Comparison of ENCODE assay signal across 2 cellular contexts in the genomic region with DNA sequence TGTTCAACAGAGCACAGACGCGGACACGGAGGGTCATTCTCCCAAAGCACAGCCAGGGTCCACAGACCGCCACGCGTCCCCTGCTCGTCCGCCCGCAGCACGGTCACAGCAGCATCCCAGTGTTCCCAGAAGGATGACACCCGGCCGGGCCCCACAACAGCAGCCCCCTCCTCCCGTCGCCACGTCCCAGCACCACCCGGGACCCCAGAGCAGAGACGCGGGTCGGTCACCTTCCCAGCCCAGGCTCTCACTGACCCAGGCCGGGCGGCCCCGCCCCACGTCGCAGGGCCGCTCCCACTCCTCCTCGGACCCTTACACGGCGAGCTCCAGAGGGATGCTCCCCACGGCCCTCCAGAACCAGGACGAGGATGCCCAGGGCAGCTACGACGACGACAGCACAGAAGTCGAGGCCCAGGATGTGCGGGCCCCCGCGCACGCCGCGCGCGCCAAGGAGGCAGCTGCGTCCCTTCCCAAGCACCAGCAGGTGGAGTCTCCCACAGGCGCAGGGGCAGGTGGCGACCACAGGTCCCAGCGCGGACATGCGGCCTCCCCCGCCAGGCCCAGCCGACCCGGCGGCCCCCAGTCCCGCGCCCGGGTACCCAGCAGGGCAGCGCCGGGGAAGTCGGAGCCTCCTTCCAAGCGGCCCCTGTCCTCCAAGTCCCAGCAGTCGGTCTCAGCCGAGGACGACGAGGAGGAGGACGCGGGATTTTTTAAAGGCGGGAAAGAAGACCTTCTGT.
TF ChIP-seq lines count a peak whose summit lies in the region.

No MANE protein-coding gene starts in this region.

TF ChIP-seq in GM23338, 12 proteins besides CTCF, POLR2A, EP300 and RAD21:
- TF ChIP-seq, protein P1, sequence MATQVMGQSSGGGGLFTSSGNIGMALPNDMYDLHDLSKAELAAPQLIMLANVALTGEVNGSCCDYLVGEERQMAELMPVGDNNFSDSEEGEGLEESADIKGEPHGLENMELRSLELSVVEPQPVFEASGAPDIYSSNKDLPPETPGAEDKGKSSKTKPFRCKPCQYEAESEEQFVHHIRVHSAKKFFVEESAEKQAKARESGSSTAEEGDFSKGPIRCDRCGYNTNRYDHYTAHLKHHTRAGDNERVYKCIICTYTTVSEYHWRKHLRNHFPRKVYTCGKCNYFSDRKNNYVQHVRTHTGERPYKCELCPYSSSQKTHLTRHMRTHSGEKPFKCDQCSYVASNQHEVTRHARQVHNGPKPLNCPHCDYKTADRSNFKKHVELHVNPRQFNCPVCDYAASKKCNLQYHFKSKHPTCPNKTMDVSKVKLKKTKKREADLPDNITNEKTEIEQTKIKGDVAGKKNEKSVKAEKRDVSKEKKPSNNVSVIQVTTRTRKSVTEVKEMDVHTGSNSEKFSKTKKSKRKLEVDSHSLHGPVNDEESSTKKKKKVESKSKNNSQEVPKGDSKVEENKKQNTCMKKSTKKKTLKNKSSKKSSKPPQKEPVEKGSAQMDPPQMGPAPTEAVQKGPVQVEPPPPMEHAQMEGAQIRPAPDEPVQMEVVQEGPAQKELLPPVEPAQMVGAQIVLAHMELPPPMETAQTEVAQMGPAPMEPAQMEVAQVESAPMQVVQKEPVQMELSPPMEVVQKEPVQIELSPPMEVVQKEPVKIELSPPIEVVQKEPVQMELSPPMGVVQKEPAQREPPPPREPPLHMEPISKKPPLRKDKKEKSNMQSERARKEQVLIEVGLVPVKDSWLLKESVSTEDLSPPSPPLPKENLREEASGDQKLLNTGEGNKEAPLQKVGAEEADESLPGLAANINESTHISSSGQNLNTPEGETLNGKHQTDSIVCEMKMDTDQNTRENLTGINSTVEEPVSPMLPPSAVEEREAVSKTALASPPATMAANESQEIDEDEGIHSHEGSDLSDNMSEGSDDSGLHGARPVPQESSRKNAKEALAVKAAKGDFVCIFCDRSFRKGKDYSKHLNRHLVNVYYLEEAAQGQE (IDR thresholded peaks at IDR 0.05; ENCODE audit: unreplicated experiment), result no peak
- TF ChIP-seq ZNF114 (CRISPR knock-in tag; IDR thresholded peaks at IDR 0.05) (no peak), EZH2 (IDR thresholded peaks at IDR 0.05; ENCODE audit: low read depth, unreplicated experiment) (no peak), EZH2phosphoT487 (IDR thresholded peaks at IDR 0.05; ENCODE audit: unreplicated experiment) (no peak), CREB1 (CRISPR knock-in tag; IDR thresholded peaks at IDR 0.05; ENCODE audit: low read depth) (no peak), NANOG (IDR thresholded peaks at IDR 0.05; ENCODE audit: borderline replicate concordance) (no peak), POLR2AphosphoS5 (IDR thresholded peaks at IDR 0.05; ENCODE audit: low read depth) (no peak)

TF ChIP-seq in K562, 482 proteins besides CTCF, POLR2A, EP300 and RAD21:
- TF ChIP-seq, protein P2, sequence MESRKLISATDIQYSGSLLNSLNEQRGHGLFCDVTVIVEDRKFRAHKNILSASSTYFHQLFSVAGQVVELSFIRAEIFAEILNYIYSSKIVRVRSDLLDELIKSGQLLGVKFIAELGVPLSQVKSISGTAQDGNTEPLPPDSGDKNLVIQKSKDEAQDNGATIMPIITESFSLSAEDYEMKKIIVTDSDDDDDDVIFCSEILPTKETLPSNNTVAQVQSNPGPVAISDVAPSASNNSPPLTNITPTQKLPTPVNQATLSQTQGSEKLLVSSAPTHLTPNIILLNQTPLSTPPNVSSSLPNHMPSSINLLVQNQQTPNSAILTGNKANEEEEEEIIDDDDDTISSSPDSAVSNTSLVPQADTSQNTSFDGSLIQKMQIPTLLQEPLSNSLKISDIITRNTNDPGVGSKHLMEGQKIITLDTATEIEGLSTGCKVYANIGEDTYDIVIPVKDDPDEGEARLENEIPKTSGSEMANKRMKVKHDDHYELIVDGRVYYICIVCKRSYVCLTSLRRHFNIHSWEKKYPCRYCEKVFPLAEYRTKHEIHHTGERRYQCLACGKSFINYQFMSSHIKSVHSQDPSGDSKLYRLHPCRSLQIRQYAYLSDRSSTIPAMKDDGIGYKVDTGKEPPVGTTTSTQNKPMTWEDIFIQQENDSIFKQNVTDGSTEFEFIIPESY (CRISPR knock-in tag; IDR thresholded peaks at IDR 0.05), result 0 out of 2 replicates have a peak, but pooled peaks have one; percentile 33
- no peak for TF ChIP-seq RNF2 (IDR thresholded peaks at IDR 0.05)
